1 cellular context compared by ENCODE assay signal in genomic region chr10:80183436-80183835, GRCh38.
TF ChIP-seq lines count a peak whose summit lies in the region.

No MANE protein-coding gene starts in this region.

TF ChIP-seq in WTC11, 78 proteins besides CTCF, POLR2A, EP300 and RAD21:
- TF ChIP-seq, protein P1, sequence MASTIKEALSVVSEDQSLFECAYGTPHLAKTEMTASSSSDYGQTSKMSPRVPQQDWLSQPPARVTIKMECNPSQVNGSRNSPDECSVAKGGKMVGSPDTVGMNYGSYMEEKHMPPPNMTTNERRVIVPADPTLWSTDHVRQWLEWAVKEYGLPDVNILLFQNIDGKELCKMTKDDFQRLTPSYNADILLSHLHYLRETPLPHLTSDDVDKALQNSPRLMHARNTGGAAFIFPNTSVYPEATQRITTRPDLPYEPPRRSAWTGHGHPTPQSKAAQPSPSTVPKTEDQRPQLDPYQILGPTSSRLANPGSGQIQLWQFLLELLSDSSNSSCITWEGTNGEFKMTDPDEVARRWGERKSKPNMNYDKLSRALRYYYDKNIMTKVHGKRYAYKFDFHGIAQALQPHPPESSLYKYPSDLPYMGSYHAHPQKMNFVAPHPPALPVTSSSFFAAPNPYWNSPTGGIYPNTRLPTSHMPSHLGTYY (CRISPR knock-in tag; IDR thresholded peaks at IDR 0.05), result no peak
- TF ChIP-seq ZNF671 (CRISPR knock-in tag; IDR thresholded peaks at IDR 0.05), result no peak
- TF ChIP-seq AR (CRISPR knock-in tag; IDR thresholded peaks at IDR 0.05), result no peak
- TF ChIP-seq JUN (CRISPR knock-in tag; IDR thresholded peaks at IDR 0.05), result no peak
- no peak for TF ChIP-seq ESRRA (CRISPR knock-in tag; IDR thresholded peaks at IDR 0.05; ENCODE audit: borderline replicate concordance)
- TF ChIP-seq TEAD1 (CRISPR knock-in tag; IDR thresholded peaks at IDR 0.05), result no peak
- no peak for TF ChIP-seq NR3C1 (CRISPR knock-in tag; conservative IDR thresholded peaks at IDR 0.05; ENCODE audit: low read depth)
- TF ChIP-seq IRF1 (CRISPR knock-in tag; IDR thresholded peaks at IDR 0.05), result no peak
- TF ChIP-seq ZNF416 (CRISPR knock-in tag; IDR thresholded peaks at IDR 0.05), result no peak
- no peak for TF ChIP-seq SP1 (CRISPR knock-in tag; conservative IDR thresholded peaks at IDR 0.05)
- TF ChIP-seq, protein P2, sequence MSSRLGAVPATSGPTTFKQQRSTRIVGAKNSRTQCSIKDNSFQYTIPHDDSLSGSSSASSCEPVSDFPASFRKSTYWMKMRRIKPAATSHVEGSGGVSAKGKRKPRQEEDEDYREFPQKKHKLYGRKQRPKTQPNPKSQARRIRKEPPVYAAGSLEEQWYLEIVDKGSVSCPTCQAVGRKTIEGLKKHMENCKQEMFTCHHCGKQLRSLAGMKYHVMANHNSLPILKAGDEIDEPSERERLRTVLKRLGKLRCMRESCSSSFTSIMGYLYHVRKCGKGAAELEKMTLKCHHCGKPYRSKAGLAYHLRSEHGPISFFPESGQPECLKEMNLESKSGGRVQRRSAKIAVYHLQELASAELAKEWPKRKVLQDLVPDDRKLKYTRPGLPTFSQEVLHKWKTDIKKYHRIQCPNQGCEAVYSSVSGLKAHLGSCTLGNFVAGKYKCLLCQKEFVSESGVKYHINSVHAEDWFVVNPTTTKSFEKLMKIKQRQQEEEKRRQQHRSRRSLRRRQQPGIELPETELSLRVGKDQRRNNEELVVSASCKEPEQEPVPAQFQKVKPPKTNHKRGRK (CRISPR knock-in tag; IDR thresholded peaks at IDR 0.05; ENCODE audit: borderline replicate concordance), result no peak
- TF ChIP-seq E2F1 (CRISPR knock-in tag; IDR thresholded peaks at IDR 0.05), result no peak
- TF ChIP-seq, protein P3, sequence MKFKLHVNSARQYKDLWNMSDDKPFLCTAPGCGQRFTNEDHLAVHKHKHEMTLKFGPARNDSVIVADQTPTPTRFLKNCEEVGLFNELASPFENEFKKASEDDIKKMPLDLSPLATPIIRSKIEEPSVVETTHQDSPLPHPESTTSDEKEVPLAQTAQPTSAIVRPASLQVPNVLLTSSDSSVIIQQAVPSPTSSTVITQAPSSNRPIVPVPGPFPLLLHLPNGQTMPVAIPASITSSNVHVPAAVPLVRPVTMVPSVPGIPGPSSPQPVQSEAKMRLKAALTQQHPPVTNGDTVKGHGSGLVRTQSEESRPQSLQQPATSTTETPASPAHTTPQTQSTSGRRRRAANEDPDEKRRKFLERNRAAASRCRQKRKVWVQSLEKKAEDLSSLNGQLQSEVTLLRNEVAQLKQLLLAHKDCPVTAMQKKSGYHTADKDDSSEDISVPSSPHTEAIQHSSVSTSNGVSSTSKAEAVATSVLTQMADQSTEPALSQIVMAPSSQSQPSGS (CRISPR knock-in tag; IDR thresholded peaks at IDR 0.05; ENCODE audit: borderline replicate concordance, low read depth), result no peak
- no peak for TF ChIP-seq FOXP4 (CRISPR knock-in tag; IDR thresholded peaks at IDR 0.05)
